11 cellular contexts compared by ENCODE assay signal in the genomic region with DNA sequence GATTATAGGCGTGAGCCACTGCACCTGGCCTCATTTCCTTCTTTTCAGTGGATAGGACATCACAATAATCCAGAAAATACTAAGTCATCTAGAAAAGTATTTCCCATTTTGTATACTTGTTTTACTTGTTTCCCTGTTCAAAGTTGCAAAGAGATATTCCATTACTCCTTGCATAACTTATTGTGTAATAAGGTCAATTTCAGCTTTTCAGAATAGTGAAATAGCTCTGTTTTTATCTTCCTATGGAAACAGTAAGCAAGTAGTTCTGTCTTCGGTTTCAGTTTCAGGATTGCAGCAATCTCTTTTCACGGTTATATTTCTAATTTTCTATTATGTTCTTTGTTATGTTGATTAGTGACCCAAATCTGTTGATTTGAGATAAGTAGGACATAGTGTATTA. TPM values are rescaled to one million over a fixed set of nuclear protein-coding genes. Genes with fewer than 3 reads are reported as not detected.
DNase-seq lines count a peak whose midpoint lies in the region; ATAC-seq lines count a peak whose summit lies in the region.
"Had no signal": no experiment of that assay in that cellular context is flagged by ENCODE, and none has a peak within 500 bp of the region (broad histone marks: within the 10 kb centered on the region; RNA-seq: fewer than 3 reads in every experiment).

No MANE protein-coding gene starts in this region.

- no peak overlapping the region for H3K4me3 ChIP-seq in mucosa of rectum (ENCODE audit: low read length in 2 of 2)
- H3K4me3 ChIP-seq: MG63 had no signal

- no peaks in the 10 kb centered on the region for H3K27me3 Mint-ChIP-seq in T-helper 17 cell

- peaks cover 4% of the 10 kb centered on the region for H3K36me3 Mint-ChIP-seq in T-helper 17 cell (ENCODE audit: low read depth)

- peak overlapping the region; percentile 27 to 59 for H3K27ac ChIP-seq in mucosa of rectum (ENCODE audit: low read depth in 2 of 2, low read length in 2 of 2)
- H3K27ac ChIP-seq: parathyroid adenoma had no signal

- DNase-seq in T-helper 17 cell (no peak), GDM1 (lab: John Stamatoyannopoulos, UW) (no peak)
- DNase-seq in stimulated activated CD4-positive, alpha-beta T cell treated with anti-CD3 and anti-CD28 coated beads, Interleukin-15, amount 100 ng/mL, for 24 hours: no peak
- DNase-seq: activated naive CD4-positive, alpha-beta T cell treated with anti-CD3 and anti-CD28 coated beads for 36 hours; MG63 had no signal

- peaks cover 3 to 5% of the 10 kb centered on the region in 2 donors for H3K27me3 ChIP-seq in mucosa of rectum (ENCODE audit: control insufficient read depth in 2 of 2, insufficient read depth in 2 of 2, low read length in 2 of 2)
- H3K27me3 ChIP-seq: MG63 had no signal

- H3K36me3 ChIP-seq in mucosa of rectum (ENCODE audit: control insufficient read depth in 2 of 2, insufficient read depth in 2 of 2, low read length in 2 of 2): no peaks in the 10 kb centered on the region
- H3K36me3 ChIP-seq: MG63 had no signal

- peaks cover 4 to 5% of the 10 kb centered on the region in 2 donors for H3K4me1 ChIP-seq in mucosa of rectum (ENCODE audit: control insufficient read depth in 2 of 2, insufficient read depth in 2 of 2, low read length in 2 of 2)
- H3K4me1 ChIP-seq: parathyroid adenoma had no signal

- no peak overlapping the region for H3K9ac ChIP-seq in mucosa of rectum (ENCODE audit: low read depth in 1 of 2, low read length in 2 of 2)
- H3K9ac ChIP-seq: parathyroid adenoma had no signal

- H3K27ac Mint-ChIP-seq in T-helper 17 cell: peak overlapping the region; percentile 68
- H3K27ac Mint-ChIP-seq: activated naive CD4-positive, alpha-beta T cell treated with anti-CD3 and anti-CD28 coated beads for 36 hours had no signal

- peak overlapping the region; percentile 77 for H3K4me3 Mint-ChIP-seq in T-helper 17 cell
- H3K4me3 Mint-ChIP-seq: activated naive CD4-positive, alpha-beta T cell treated with anti-CD3 and anti-CD28 coated beads for 36 hours had no signal

- peaks cover 26% of the 10 kb centered on the region for H3K4me1 Mint-ChIP-seq in T-helper 17 cell

- ATAC-seq in GM18498 (IDR thresholded peaks at IDR 0.05; ENCODE audit: unreplicated experiment) (peak; percentile 28), HG02885 (IDR thresholded peaks at IDR 0.05; ENCODE audit: poor library complexity, unreplicated experiment) (peak; percentile 38), T-helper 17 cell (no peak), HG02642 (IDR thresholded peaks at IDR 0.05; ENCODE audit: poor library complexity, unreplicated experiment) (no peak), GM21381 (IDR thresholded peaks at IDR 0.05; ENCODE audit: unreplicated experiment) (no peak)

- H3K9me3 ChIP-seq in T-helper 17 cell (ENCODE audit: control insufficient read depth, low read length, poor library complexity, severe bottlenecking): no peaks in the 10 kb centered on the region
- H3K9me3 ChIP-seq in mucosa of rectum (ENCODE audit: control insufficient read depth in 2 of 2, low read length in 2 of 2): no peaks in the 10 kb centered on the region
- H3K9me3 ChIP-seq: MG63 had no signal

RNA-seq across cellular contexts. Expression of gene STX11, which starts 6.0 kb away (rescaled TPM):
- total RNA-seq in T-helper 17 cell: 10 to 100 TPM; 16.1 to 26.7 TPM

Comparison
In these comparisons a context has a peak if more than half of its experiments do, and no peak if none do; other contexts are left out.
1. ATAC-seq: peak in GM18498 (single experiment) and HG02885 (single experiment); none in T-helper 17 cell (single experiment), HG02642 (single experiment) and GM21381 (single experiment).